ENCODE assay signal across 19 cellular contexts in the genomic region with DNA sequence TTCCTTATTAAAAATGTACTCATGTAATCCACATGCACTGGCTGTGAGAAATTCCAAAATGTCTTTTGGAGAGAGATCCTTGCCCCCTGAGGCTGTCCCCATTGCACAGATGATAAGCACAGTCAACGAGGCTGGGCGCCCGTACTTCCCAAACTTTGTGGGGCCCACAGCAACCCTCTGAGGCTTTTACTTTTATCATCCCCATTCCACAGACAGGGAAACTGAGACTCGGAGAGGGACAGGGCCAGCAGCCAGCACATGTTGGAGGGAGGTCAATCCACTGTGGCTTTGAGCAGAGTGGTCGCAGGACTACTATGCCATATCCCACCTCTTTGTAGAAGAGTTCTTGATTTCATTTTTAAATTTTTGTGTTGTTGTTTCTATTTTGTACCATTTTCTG.
DNase-seq lines count a peak whose midpoint lies in the region; ATAC-seq and TF ChIP-seq lines count a peak whose summit lies in the region.
"Had no signal": no experiment of that assay in that cellular context is flagged by ENCODE, and none has a peak within 500 bp of the region (broad histone marks: within the 10 kb centered on the region; RNA-seq: fewer than 3 reads in every experiment).

No MANE protein-coding gene starts in this region.

- no peak overlapping the region for H2BK15ac ChIP-seq in neuronal stem cell (ENCODE audit: low read length)

- no peak overlapping the region for H3K4me3 ChIP-seq in heart left ventricle
- no peak overlapping the region for H3K4me3 ChIP-seq in right cardiac atrium (ENCODE audit: low read length)
- no peak overlapping the region for H3K4me3 ChIP-seq in esophagus (ENCODE audit: low read depth in 1 of 2, low read length in 2 of 2)
- no peak overlapping the region for H3K4me3 ChIP-seq in neuronal stem cell (ENCODE audit: low read length in 2 of 2)
- no peak overlapping the region for H3K4me3 ChIP-seq in upper lobe of right lung
- no peak overlapping the region for H3K4me3 ChIP-seq in lower leg skin (ENCODE audit: low read depth, poor library complexity, severe bottlenecking)
- H3K4me3 ChIP-seq: pancreas had no signal

- H3K79me1 ChIP-seq in neuronal stem cell (ENCODE audit: low read depth, low read length) = no peaks in the 10 kb centered on the region

- H3K18ac ChIP-seq in neuronal stem cell (ENCODE audit: low read length) = no peak overlapping the region

- TF ChIP-seq CTCF in heart left ventricle (IDR thresholded peaks at IDR 0.05) (no peak), upper lobe of right lung (IDR thresholded peaks at IDR 0.05) (no peak), lower leg skin (IDR thresholded peaks at IDR 0.05) (no peak)

- H3K36me3 ChIP-seq in heart left ventricle (no peaks in the 10 kb centered on the region), esophagus (ENCODE audit: control insufficient read depth in 2 of 2, insufficient read depth in 2 of 2, low read length in 1 of 2) (no peaks in the 10 kb centered on the region), neuronal stem cell (replicated peaks in 1 of 2; ENCODE audit: control insufficient read depth in 2 of 2, insufficient read depth in 2 of 2, low read length in 2 of 2) (no peaks in the 10 kb centered on the region), upper lobe of right lung (no peaks in the 10 kb centered on the region)
- H3K36me3 ChIP-seq: pancreas had no signal

- H3K9me3 ChIP-seq in heart left ventricle = peaks cover 0 to 4% (median 0%) of the 10 kb centered on the region in 12 donors
- no peaks in the 10 kb centered on the region for H3K9me3 ChIP-seq in right cardiac atrium (ENCODE audit: control insufficient read depth, low read length)
- no peaks in the 10 kb centered on the region for H3K9me3 ChIP-seq in esophagus (ENCODE audit: control insufficient read depth in 2 of 2, insufficient read depth in 1 of 2, low read depth in 1 of 2, low read length in 1 of 2)
- peaks cover 0 to 7% of the 10 kb centered on the region in 2 donors for H3K9me3 ChIP-seq in neuronal stem cell (replicated peaks in 1 of 2; ENCODE audit: control insufficient read depth in 2 of 2, insufficient read depth in 1 of 2, low read depth in 1 of 2, low read length in 2 of 2)
- H3K9me3 ChIP-seq in upper lobe of right lung = no peaks in the 10 kb centered on the region
- H3K9me3 ChIP-seq: pancreas had no signal

- H2AFZ ChIP-seq in neuronal stem cell (ENCODE audit: low read length) = no peak overlapping the region

- H3K4me1 ChIP-seq in heart left ventricle (peaks cover 16 to 94% (median 69%) of the 10 kb centered on the region in 12 donors), right cardiac atrium (ENCODE audit: control insufficient read depth, insufficient read depth, low read length) (peaks cover 26% of the 10 kb centered on the region), esophagus (ENCODE audit: control insufficient read depth in 2 of 2, insufficient read depth in 2 of 2, low read length in 1 of 2) (peaks cover 14 to 24% of the 10 kb centered on the region in 2 donors), neuronal stem cell (ENCODE audit: control insufficient read depth in 2 of 2, insufficient read depth in 1 of 2, low read depth in 1 of 2, low read length in 2 of 2) (peaks cover 24 to 37% of the 10 kb centered on the region in 2 donors), upper lobe of right lung (peaks cover 83% of the 10 kb centered on the region)

- no peak overlapping the region for H4K91ac ChIP-seq in neuronal stem cell (ENCODE audit: low read depth, low read length, poor library complexity)

- H3K27me3 ChIP-seq in heart left ventricle = no peaks in the 10 kb centered on the region
- H3K27me3 ChIP-seq in right cardiac atrium (ENCODE audit: control insufficient read depth, insufficient read depth) = no peaks in the 10 kb centered on the region
- H3K27me3 ChIP-seq in esophagus (ENCODE audit: control insufficient read depth in 1 of 2, insufficient read depth in 2 of 2, low read length in 2 of 2) = no peaks in the 10 kb centered on the region
- H3K27me3 ChIP-seq in neuronal stem cell (ENCODE audit: control insufficient read depth in 3 of 3, insufficient read depth in 3 of 3, low read depth in 1 of 3, low read length in 3 of 3) = peaks cover 0 to 31% (median 0%) of the 10 kb centered on the region in 3 experiments
- H3K27me3 ChIP-seq in upper lobe of right lung = no peaks in the 10 kb centered on the region
- H3K27me3 ChIP-seq: pancreas had no signal

- TF ChIP-seq POLR2A in heart left ventricle (IDR thresholded peaks at IDR 0.05) (no peak), lower leg skin (IDR thresholded peaks at IDR 0.05) (no peak)

- no peak overlapping the region for H3K4me2 ChIP-seq in neuronal stem cell (ENCODE audit: insufficient read depth, low read length, poor library complexity, severe bottlenecking)

- H2BK12ac ChIP-seq in neuronal stem cell (ENCODE audit: low read length) = no peak overlapping the region

- H3K27ac ChIP-seq in heart left ventricle = peak overlapping the region in 10 of 12 donors; percentile 67 to 90 (median 80)
- H3K27ac ChIP-seq in right cardiac atrium (ENCODE audit: low read length) = no peak overlapping the region
- peak overlapping the region; percentile 67 to 80 for H3K27ac ChIP-seq in esophagus (ENCODE audit: low read depth in 2 of 2, low read length in 1 of 2)
- H3K27ac ChIP-seq in neuronal stem cell (replicated peaks; ENCODE audit: low read length) = no peak overlapping the region
- H3K27ac ChIP-seq in upper lobe of right lung = peak overlapping the region; percentile 61
- H3K27ac ChIP-seq: C4-2B had no signal

- ATAC-seq in heart left ventricle = no peak
- ATAC-seq in right cardiac atrium = no peak
- no peak for ATAC-seq in upper lobe of right lung
- ATAC-seq in GM21737 (IDR thresholded peaks at IDR 0.05; ENCODE audit: unreplicated experiment) = no peak
- no peak for ATAC-seq in HG03135 (IDR thresholded peaks at IDR 0.05; ENCODE audit: unreplicated experiment)
- ATAC-seq: left cardiac atrium had no signal

- no peak overlapping the region for H3K14ac ChIP-seq in neuronal stem cell (ENCODE audit: low read length)

- H2AK5ac ChIP-seq in neuronal stem cell (ENCODE audit: low read depth, low read length) = peak overlapping the region; percentile 17

- no peak overlapping the region for H4K8ac ChIP-seq in neuronal stem cell (ENCODE audit: low read depth, low read length)

- H2BK5ac ChIP-seq in neuronal stem cell (ENCODE audit: low read length) = no peak overlapping the region

- intact Hi-C loops in heart left ventricle (cut with DNase I) = loop anchor here in 6 of 10 donors (5.0 to 10.0 kb wide), 9 partner anchors 61 to 296 kb away; partner anchors contain the start of gene NCOR2 (in 5 of the 6)
- intact Hi-C loops in right cardiac atrium (cut with DNase I) = loop anchor here in 1 of 4 donors (10.0 kb wide), 1 partner anchor 119 kb away; the partner anchor contains the start of gene NCOR2
- intact Hi-C loops in upper lobe of right lung (cut with DNase I) = no loop called here
- intact Hi-C loops in lower leg skin (cut with DNase I; ENCODE audit: low total_unique reads) = no loop called here

- H3K23ac ChIP-seq in neuronal stem cell (ENCODE audit: low read depth, low read length, poor library complexity) = no peak overlapping the region

- no peak overlapping the region for H3K4ac ChIP-seq in neuronal stem cell (ENCODE audit: low read length)

- no peak overlapping the region for H2BK120ac ChIP-seq in neuronal stem cell (ENCODE audit: low read depth, low read length)

- peak in 1 of 5 donors; percentile 14 for DNase-seq in heart left ventricle
- DNase-seq in right cardiac atrium = no peak
- no peak for DNase-seq in neuronal stem cell (ENCODE audit: low spot score)
- no peak for DNase-seq in upper lobe of right lung
- no peak for DNase-seq in lower leg skin (ENCODE audit: low spot score in 2 of 2)
- DNase-seq: activated CD4-positive, alpha-beta T cell treated with anti-CD3 and anti-CD28 coated beads, Interleukin-2, amount 50 U/mL, for 1 hour; activated CD8-positive, alpha-beta memory T cell treated with anti-CD3 and anti-CD28 coated beads, Interleukin-2, amount 50 U/mL, for 48 hours; activated gamma-delta T cell; GDM1; left cardiac atrium; naive B cell; NCI-H1417 treated with DMSO at 0.1 percent for 48 hours; pancreas; RPMI8226; stimulated activated CD4-positive, alpha-beta T cell treated with anti-CD3 and anti-CD28 coated beads, Interleukin-2, amount 100 ng/mL, for 48 hours had no signal

- WGBS in heart left ventricle, 4 donors = 86 to 91% (median 89%) methylated on average over 5 of the region's 5 CpGs
- 75% methylated on average over 5 of the region's 5 CpGs for WGBS in right cardiac atrium
- 53 to 65% methylated on average over 5 of the region's 5 CpGs for WGBS in esophagus, 2 donors
- WGBS in neuronal stem cell (ENCODE audit: extremely low coverage in 2 of 2, insufficient read length in 2 of 2, insufficient replicate concordance in 1 of 2), 2 donors = no CpG with 5 or more reads among the region's 5 CpGs
- 68 to 74% methylated on average over 5 of the region's 5 CpGs for WGBS in lower leg skin, 2 donors

- no peak overlapping the region for H3K9ac ChIP-seq in neuronal stem cell (ENCODE audit: low read depth, low read length, poor library complexity)

Comparison
In these comparisons a context has a peak if more than half of its experiments do, and no peak if none do; other contexts are left out.
1. H3K27ac ChIP-seq: peak in heart left ventricle (10 of 12), esophagus (2 of 2) and upper lobe of right lung (single experiment); none in right cardiac atrium (single experiment) and neuronal stem cell (single experiment).
2. intact Hi-C loops: an anchor here in heart left ventricle (5.0 to 10.0 kb wide); none called in upper lobe of right lung and lower leg skin.